11 cellular contexts compared by ENCODE assay signal in the genomic region with DNA sequence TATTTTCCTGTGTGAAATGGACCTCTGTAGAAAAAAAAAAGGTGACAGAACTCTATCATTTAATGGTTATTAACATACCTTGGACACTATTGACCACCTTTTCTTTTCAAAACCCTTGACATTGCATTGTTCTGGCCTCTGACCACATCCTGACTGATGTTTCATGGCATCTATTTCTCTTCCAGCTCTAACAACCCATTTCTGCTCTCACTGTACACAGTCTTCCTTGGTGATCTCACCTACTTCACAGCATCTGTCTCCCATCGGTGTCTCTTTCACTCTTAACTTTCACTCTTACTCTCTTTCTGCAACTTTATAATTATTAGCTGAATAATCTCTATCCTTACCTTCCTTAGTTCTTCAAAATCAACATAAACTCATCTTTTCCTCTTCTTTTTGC.
DNase-seq lines count a peak whose midpoint lies in the region; ATAC-seq and TF ChIP-seq lines count a peak whose summit lies in the region.
"Had no signal": no experiment of that assay in that cellular context is flagged by ENCODE, and none has a peak within 500 bp of the region (broad histone marks: within the 10 kb centered on the region; RNA-seq: fewer than 3 reads in every experiment).

No MANE protein-coding gene starts in this region.

- BruUV-seq in mammary epithelial cell (replicated peaks; lab: Mats Ljungman, UMichigan) = no TSS peak

- POLR2A ChIA-PET in T-cell (lab: Charles Lee) = interaction anchor here in 1 of 2 donors (0.6 kb wide), 1 partner anchor 384 kb away, joined by 3 read pairs; no protein-coding TSS in a partner anchor

- H4K20me1 ChIP-seq in mammary epithelial cell (ENCODE audit: insufficient read depth, low read length) = no peaks in the 10 kb centered on the region

- H3K27me3 Mint-ChIP-seq in activated T-cell treated with anti-CD3 and anti-CD28 coated beads, Interleukin-2, amount 50 U/mL, for 24 hours = no peaks in the 10 kb centered on the region
- no peaks in the 10 kb centered on the region for H3K27me3 Mint-ChIP-seq in T-cell

- H3K4me3 ChIP-seq in mammary epithelial cell (replicated peaks in 1 of 3; ENCODE audit: insufficient read depth in 1 of 3, low read depth in 2 of 3, low read length in 3 of 3) = no peak overlapping the region

- no peak for DNase-seq in activated T-cell treated with anti-CD3 and anti-CD28 coated beads, Interleukin-2, amount 50 U/mL, for 24 hours
- DNase-seq in activated T-cell treated with anti-CD3 and anti-CD28 coated beads for 4 hours = no peak
- no peak for DNase-seq in T-cell
- no peak for DNase-seq in stimulated activated naive CD8-positive, alpha-beta T cell treated with anti-CD3 and anti-CD28 coated beads, Interleukin-15, Interleukin-2, amounts not matched to agents 100 U/mL and 50 U/mL, for 24 hours
- DNase-seq in NCI-H2196 treated with DMSO at 0.1 percent for 48 hours (lab: John Stamatoyannopoulos, UW; ENCODE audit: unreplicated experiment) = no peak
- no peak for DNase-seq in D341Med (ENCODE audit: low spot score)
- no peak for DNase-seq in mammary epithelial cell
- DNase-seq: NCI-H187 treated with DMSO at 0.1 percent for 48 hours, nephron progenitor cell, SIG-M5 had no signal

- no peak overlapping the region for H3K27ac ChIP-seq in mammary epithelial cell (ENCODE audit: insufficient read depth, low read depth, low read length)

- H3K27me3 ChIP-seq in mammary epithelial cell (ENCODE audit: insufficient read depth, low read length) = no peaks in the 10 kb centered on the region

- 100% methylated on average over 1 of the region's 1 CpG for WGBS in mammary epithelial cell (ENCODE audit: low coverage, missing lambda C conversion rate)

- intact Hi-C loops in mammary epithelial cell (cut with micrococcal nuclease) = no loop called here

- H3K36me3 Mint-ChIP-seq in activated T-cell treated with anti-CD3 and anti-CD28 coated beads, Interleukin-2, amount 50 U/mL, for 24 hours (ENCODE audit: low read depth) = no peaks in the 10 kb centered on the region
- H3K36me3 Mint-ChIP-seq in T-cell = no peaks in the 10 kb centered on the region

- peaks cover 3% of the 10 kb centered on the region for H3K4me1 ChIP-seq in mammary epithelial cell (ENCODE audit: insufficient read depth, low read length)

- no peaks in the 10 kb centered on the region for H3K9me3 ChIP-seq in mammary epithelial cell (replicated peaks; ENCODE audit: insufficient read depth, low read length)

- TF ChIP-seq CTCF in mammary epithelial cell (conservative IDR thresholded peaks at IDR 0.05 in 1 of 2, IDR thresholded peaks at IDR 0.05 in 1 of 2; ENCODE audit: extremely low read depth in 1 of 2, insufficient read depth in 1 of 2, low read depth in 1 of 2, low read length in 2 of 2) = no peak

- dilution Hi-C loops in mammary epithelial cell (cut with HindIII; ENCODE audit: low sequenced_read_pairs) = no loop called here

- H3K9me3 Mint-ChIP-seq in activated T-cell treated with anti-CD3 and anti-CD28 coated beads, Interleukin-2, amount 50 U/mL, for 24 hours = peaks cover 7% of the 10 kb centered on the region
- no peaks in the 10 kb centered on the region for H3K9me3 Mint-ChIP-seq in T-cell
- H3K9me3 Mint-ChIP-seq: nephron progenitor cell had no signal

- no peaks in the 10 kb centered on the region for H3K36me3 ChIP-seq in mammary epithelial cell (ENCODE audit: insufficient read depth, low read length)

- peak overlapping the region; percentile 4 for H3K4me3 Mint-ChIP-seq in activated T-cell treated with anti-CD3 and anti-CD28 coated beads, Interleukin-2, amount 50 U/mL, for 24 hours
- peak overlapping the region; percentile 63 to 72 (median 66) for H3K4me3 Mint-ChIP-seq in T-cell
- H3K4me3 Mint-ChIP-seq: nephron progenitor cell had no signal

- no peak overlapping the region for H3K4me2 ChIP-seq in mammary epithelial cell (ENCODE audit: insufficient read depth, low read depth, low read length)

- CTCF ChIA-PET in T-cell (lab: Charles Lee) (no interaction called here), mammary epithelial cell (lab: Charles Lee; ENCODE audit: low non-redundant PET) (no interaction called here)

- H3K9ac ChIP-seq in mammary epithelial cell (ENCODE audit: insufficient read depth, low read length) = no peak overlapping the region

- no peak overlapping the region for H2AFZ ChIP-seq in mammary epithelial cell (ENCODE audit: low read depth, low read length)

- in situ Hi-C loops in mammary epithelial cell (cut with MboI; ENCODE audit: low sequenced_read_pairs in 2 of 2) = no loop called here

- ATAC-seq in HG02759 (IDR thresholded peaks at IDR 0.05; ENCODE audit: unreplicated experiment) (peak; percentile 50), T-cell (replicated peaks in 1 of 4) (peak in 3 of 4 experiments; percentile 47 to 63 (median 57))
- peak; percentile 45 for ATAC-seq in stimulated activated naive CD8-positive, alpha-beta T cell treated with anti-CD3 and anti-CD28 coated beads, Interleukin-15, Interleukin-2, amounts not matched to agents 100 U/mL and 50 U/mL, for 24 hours

- peak overlapping the region; percentile 28 for H3K27ac Mint-ChIP-seq in activated T-cell treated with anti-CD3 and anti-CD28 coated beads, Interleukin-2, amount 50 U/mL, for 24 hours
- H3K27ac Mint-ChIP-seq in T-cell = peak overlapping the region; percentile 82 to 98
- H3K27ac Mint-ChIP-seq: nephron progenitor cell had no signal

- peaks cover 46% of the 10 kb centered on the region for H3K4me1 Mint-ChIP-seq in activated T-cell treated with anti-CD3 and anti-CD28 coated beads, Interleukin-2, amount 50 U/mL, for 24 hours (ENCODE audit: low read depth)
- H3K4me1 Mint-ChIP-seq in T-cell = peaks cover 33 to 39% (median 36%) of the 10 kb centered on the region in 3 donors

- H3K79me2 ChIP-seq in mammary epithelial cell (ENCODE audit: insufficient read depth, low read length) = no peaks in the 10 kb centered on the region
